ENCODE assay signal across 1 cellular context in the genomic region with DNA sequence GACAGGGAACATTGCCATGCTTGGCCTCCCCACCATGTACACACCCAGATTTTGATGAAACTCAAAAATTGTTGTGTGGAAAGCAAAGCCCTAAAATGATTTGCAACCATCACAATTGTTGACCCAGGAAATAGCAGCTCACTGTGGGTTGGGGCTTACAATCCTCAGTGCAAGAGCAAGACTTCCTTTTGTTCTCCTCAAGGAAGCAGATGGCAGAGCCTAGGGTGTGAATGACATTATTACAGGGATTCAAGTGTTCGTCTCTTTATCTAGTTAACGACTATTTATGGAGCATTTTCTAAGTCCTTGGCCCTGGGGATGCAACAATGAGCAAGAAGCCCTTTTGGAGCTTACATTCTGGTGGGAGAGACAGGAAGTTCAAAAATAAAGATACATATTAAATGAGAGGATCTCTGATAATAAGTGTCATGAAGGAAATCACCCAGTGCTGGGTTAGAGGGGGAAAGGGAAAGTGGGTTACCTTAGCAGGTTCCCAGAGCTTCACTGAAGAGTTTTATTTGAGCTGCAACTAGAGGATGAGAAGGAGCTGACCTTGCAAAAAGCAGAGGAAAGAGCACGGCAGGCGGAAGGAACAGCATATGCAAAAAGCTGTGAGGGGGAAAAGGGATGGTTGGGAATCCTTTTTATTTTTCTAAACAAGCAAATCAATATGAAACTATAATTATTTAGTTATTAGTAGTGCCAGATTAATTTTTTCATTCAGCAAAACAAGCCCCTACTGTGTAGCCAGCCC.
TF ChIP-seq lines count a peak whose summit lies in the region.

No MANE protein-coding gene starts in this region.

TF ChIP-seq in GM23338, 12 proteins besides CTCF, POLR2A, EP300 and RAD21:
- TF ChIP-seq, protein P1, sequence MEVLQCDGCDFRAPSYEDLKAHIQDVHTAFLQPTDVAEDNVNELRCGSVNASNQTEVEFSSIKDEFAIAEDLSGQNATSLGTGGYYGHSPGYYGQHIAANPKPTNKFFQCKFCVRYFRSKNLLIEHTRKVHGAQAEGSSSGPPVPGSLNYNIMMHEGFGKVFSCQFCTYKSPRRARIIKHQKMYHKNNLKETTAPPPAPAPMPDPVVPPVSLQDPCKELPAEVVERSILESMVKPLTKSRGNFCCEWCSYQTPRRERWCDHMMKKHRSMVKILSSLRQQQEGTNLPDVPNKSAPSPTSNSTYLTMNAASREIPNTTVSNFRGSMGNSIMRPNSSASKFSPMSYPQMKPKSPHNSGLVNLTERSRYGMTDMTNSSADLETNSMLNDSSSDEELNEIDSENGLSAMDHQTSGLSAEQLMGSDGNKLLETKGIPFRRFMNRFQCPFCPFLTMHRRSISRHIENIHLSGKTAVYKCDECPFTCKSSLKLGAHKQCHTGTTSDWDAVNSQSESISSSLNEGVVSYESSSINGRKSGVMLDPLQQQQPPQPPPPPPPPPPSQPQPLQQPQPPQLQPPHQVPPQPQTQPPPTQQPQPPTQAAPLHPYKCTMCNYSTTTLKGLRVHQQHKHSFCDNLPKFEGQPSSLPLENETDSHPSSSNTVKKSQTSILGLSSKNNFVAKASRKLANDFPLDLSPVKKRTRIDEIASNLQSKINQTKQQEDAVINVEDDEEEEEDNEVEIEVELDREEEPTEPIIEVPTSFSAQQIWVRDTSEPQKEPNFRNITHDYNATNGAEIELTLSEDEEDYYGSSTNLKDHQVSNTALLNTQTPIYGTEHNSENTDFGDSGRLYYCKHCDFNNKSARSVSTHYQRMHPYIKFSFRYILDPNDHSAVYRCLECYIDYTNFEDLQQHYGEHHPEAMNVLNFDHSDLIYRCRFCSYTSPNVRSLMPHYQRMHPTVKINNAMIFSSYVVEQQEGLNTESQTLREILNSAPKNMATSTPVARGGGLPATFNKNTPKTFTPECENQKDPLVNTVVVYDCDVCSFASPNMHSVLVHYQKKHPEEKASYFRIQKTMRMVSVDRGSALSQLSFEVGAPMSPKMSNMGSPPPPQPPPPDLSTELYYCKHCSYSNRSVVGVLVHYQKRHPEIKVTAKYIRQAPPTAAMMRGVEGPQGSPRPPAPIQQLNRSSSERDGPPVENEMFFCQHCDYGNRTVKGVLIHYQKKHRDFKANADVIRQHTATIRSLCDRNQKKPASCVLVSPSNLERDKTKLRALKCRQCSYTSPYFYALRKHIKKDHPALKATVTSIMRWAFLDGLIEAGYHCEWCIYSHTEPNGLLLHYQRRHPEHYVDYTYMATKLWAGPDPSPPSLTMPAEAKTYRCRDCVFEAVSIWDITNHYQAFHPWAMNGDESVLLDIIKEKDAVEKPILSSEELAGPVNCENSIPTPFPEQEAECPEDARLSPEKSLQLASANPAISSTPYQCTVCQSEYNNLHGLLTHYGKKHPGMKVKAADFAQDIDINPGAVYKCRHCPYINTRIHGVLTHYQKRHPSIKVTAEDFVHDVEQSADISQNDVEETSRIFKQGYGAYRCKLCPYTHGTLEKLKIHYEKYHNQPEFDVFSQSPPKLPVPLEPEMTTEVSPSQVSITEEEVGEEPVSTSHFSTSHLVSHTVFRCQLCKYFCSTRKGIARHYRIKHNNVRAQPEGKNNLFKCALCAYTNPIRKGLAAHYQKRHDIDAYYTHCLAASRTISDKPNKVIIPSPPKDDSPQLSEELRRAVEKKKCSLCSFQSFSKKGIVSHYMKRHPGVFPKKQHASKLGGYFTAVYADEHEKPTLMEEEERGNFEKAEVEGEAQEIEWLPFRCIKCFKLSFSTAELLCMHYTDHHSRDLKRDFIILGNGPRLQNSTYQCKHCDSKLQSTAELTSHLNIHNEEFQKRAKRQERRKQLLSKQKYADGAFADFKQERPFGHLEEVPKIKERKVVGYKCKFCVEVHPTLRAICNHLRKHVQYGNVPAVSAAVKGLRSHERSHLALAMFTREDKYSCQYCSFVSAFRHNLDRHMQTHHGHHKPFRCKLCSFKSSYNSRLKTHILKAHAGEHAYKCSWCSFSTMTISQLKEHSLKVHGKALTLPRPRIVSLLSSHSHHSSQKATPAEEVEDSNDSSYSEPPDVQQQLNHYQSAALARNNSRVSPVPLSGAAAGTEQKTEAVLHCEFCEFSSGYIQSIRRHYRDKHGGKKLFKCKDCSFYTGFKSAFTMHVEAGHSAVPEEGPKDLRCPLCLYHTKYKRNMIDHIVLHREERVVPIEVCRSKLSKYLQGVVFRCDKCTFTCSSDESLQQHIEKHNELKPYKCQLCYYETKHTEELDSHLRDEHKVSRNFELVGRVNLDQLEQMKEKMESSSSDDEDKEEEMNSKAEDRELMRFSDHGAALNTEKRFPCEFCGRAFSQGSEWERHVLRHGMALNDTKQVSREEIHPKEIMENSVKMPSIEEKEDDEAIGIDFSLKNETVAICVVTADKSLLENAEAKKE (CRISPR knock-in tag; IDR thresholded peaks at IDR 0.05) = no peak
- TF ChIP-seq ZNF114 (CRISPR knock-in tag; IDR thresholded peaks at IDR 0.05) (no peak), NANOG (IDR thresholded peaks at IDR 0.05; ENCODE audit: borderline replicate concordance) (no peak), EZH2 (IDR thresholded peaks at IDR 0.05; ENCODE audit: low read depth, unreplicated experiment) (no peak), STAT1 (IDR thresholded peaks at IDR 0.05; ENCODE audit: unreplicated experiment) (no peak), ZNF331 (CRISPR knock-in tag; IDR thresholded peaks at IDR 0.05; ENCODE audit: low read depth) (no peak), JUNB (IDR thresholded peaks at IDR 0.05; ENCODE audit: unreplicated experiment) (no peak), EZH2phosphoT487 (IDR thresholded peaks at IDR 0.05; ENCODE audit: unreplicated experiment) (no peak), ETS1 (IDR thresholded peaks at IDR 0.05) (no peak), REST (IDR thresholded peaks at IDR 0.05; ENCODE audit: unreplicated experiment) (no peak), POLR2AphosphoS5 (IDR thresholded peaks at IDR 0.05; ENCODE audit: low read depth) (no peak), CREB1 (CRISPR knock-in tag; IDR thresholded peaks at IDR 0.05; ENCODE audit: low read depth) (no peak)
TF ChIP-seq in GM23338: peak in this region for 0.
